ENCODE assay signal across 9 cellular contexts in genomic region chr4:68347845-68348244, GRCh38. TPM values are rescaled to one million over a fixed set of nuclear protein-coding genes. Genes with fewer than 3 reads are reported as not detected.
A peak's percentile ranks its signal among the peaks of the same experiment; 100 is the strongest.
DNase-seq lines count a peak whose midpoint lies in the region; ATAC-seq and TF ChIP-seq lines count a peak whose summit lies in the region.
"Had no signal": no experiment of that assay in that cellular context is flagged by ENCODE, and none has a peak within 500 bp of the region (broad histone marks: within the 10 kb centered on the region; RNA-seq: fewer than 3 reads in every experiment).

No MANE protein-coding gene starts in this region.

- H3K4me3 ChIP-seq in DND-41 (ENCODE audit: low read depth in 1 of 2, low read length in 2 of 2): peak overlapping the region; percentile 67 to 76
- H3K4me3 ChIP-seq in PC-3 (ENCODE audit: low read length): peak overlapping the region; percentile 93
- H3K4me3 ChIP-seq in epithelial cell of esophagus (ENCODE audit: low read length): peak overlapping the region; percentile 93
- H3K4me3 ChIP-seq in parathyroid adenoma (ENCODE audit: low read depth, low read length): peak overlapping the region; percentile 82

- CTCF ChIA-PET in PC-3 (lab: Charles Lee): interaction anchor here (0.7 kb wide), 1 partner anchor 28 kb away, joined by 3 read pairs; no protein-coding TSS in a partner anchor

- peaks cover 28% of the 10 kb centered on the region for H3K36me3 ChIP-seq in DND-41 (ENCODE audit: insufficient read depth, low read length)
- no peaks in the 10 kb centered on the region for H3K36me3 ChIP-seq in PC-3 (ENCODE audit: low read depth, low read length)
- H3K36me3 ChIP-seq in parathyroid adenoma (ENCODE audit: control insufficient read depth, insufficient read depth, low read length): no peaks in the 10 kb centered on the region

- H3K27me3 ChIP-seq in DND-41 (ENCODE audit: insufficient read depth, low read length, poor library complexity) (no peaks in the 10 kb centered on the region), PC-3 (ENCODE audit: low read length) (no peaks in the 10 kb centered on the region), parathyroid adenoma (ENCODE audit: control insufficient read depth, insufficient read depth, low read length) (no peaks in the 10 kb centered on the region)

- H3K27ac ChIP-seq in DND-41 (ENCODE audit: low read length) (peak overlapping the region; percentile 92; the same call in 1 of the 2 replicates), PC-3 (ENCODE audit: low read length) (no peak overlapping the region), parathyroid adenoma (no peak overlapping the region)

- peaks cover 6% of the 10 kb centered on the region for H3F3A ChIP-seq in PC-3 (ENCODE audit: low read length, unreplicated experiment)

- H2AFZ ChIP-seq in DND-41 (ENCODE audit: low read depth, low read length) (no peak overlapping the region), PC-3 (ENCODE audit: low read length) (no peak overlapping the region), parathyroid adenoma (no peak overlapping the region)

- peaks cover 52% of the 10 kb centered on the region for H3K4me1 ChIP-seq in DND-41 (ENCODE audit: insufficient read depth, low read length)
- peaks cover 41% of the 10 kb centered on the region for H3K4me1 ChIP-seq in PC-3 (ENCODE audit: insufficient read depth, low read length)
- H3K4me1 ChIP-seq in parathyroid adenoma: peaks cover 6% of the 10 kb centered on the region

- TF ChIP-seq CTCF in DND-41 (IDR thresholded peaks at IDR 0.05; ENCODE audit: borderline replicate concordance, extremely low read depth, low read length, poor library complexity, severe bottlenecking) (no peak), PC-3 (conservative IDR thresholded peaks at IDR 0.05; ENCODE audit: low read depth, low read length) (no peak), epithelial cell of esophagus (IDR thresholded peaks at IDR 0.05; ENCODE audit: insufficient read depth, low read depth, low read length, missing control alignments) (no peak), parathyroid adenoma (IDR thresholded peaks at IDR 0.05) (no peak), omental fat pad (IDR thresholded peaks at IDR 0.05) (no peak)

- BruUV-seq in PC-3 (replicated peaks; lab: Mats Ljungman, UMichigan): no TSS peak

- intact Hi-C loops in PC-3 (cut with micrococcal nuclease) (loop anchor here (2.0 to 10.0 kb wide), 2 partner anchors 21 to 747 kb away; partner anchors contain the start of gene UGT2B7), posterior cingulate gyrus (cut with DNase I) (no loop called here)

- POLR2A ChIA-PET in PC-3 (lab: Charles Lee; ENCODE audit: unreplicated experiment): no interaction called here

- H3K4me2 ChIP-seq in DND-41 (ENCODE audit: insufficient read depth, low read length) (peak overlapping the region; percentile 74), PC-3 (ENCODE audit: low read length) (peak overlapping the region; percentile 91), parathyroid adenoma (ENCODE audit: low read length) (peak overlapping the region; percentile 82)

- peaks cover 60% of the 10 kb centered on the region for H4K20me1 ChIP-seq in DND-41 (ENCODE audit: insufficient read depth, low read length)
- peaks cover 58% of the 10 kb centered on the region for H4K20me1 ChIP-seq in PC-3 (ENCODE audit: low read length)

- H3K79me2 ChIP-seq in DND-41 (ENCODE audit: insufficient read depth, low read length) (peaks cover 74% of the 10 kb centered on the region), PC-3 (ENCODE audit: low read length) (peaks cover 71% of the 10 kb centered on the region), parathyroid adenoma (peaks cover 22% of the 10 kb centered on the region)

- no peak for ATAC-seq in DND-41 (ENCODE audit: insufficient read depth, low read depth)
- ATAC-seq in PC-3: no peak
- no peak for ATAC-seq in omental fat pad (ENCODE audit: low FRiP score)

- no peaks in the 10 kb centered on the region for H3K9me2 ChIP-seq in PC-3 (replicated peaks; ENCODE audit: low read length)

- DNase-seq in DND-41 (no peak), PC-3 (no peak), epithelial cell of esophagus (ENCODE audit: low read depth) (no peak), GDM1 (lab: John Stamatoyannopoulos, UW) (no peak), posterior cingulate gyrus (no peak), omental fat pad (ENCODE audit: low spot score) (no peak), hypothalamus (lab: John Stamatoyannopoulos, UW) (no peak)
- DNase-seq: small intestine had no signal

- H3K9ac ChIP-seq in DND-41 (ENCODE audit: low read depth, low read length): peak overlapping the region; percentile 85
- H3K9ac ChIP-seq in PC-3 (ENCODE audit: low read length): peak overlapping the region; percentile 96
- no peak overlapping the region for H3K9ac ChIP-seq in parathyroid adenoma

- no peaks in the 10 kb centered on the region for H3K9me3 ChIP-seq in DND-41 (ENCODE audit: insufficient read depth, low read length, severe bottlenecking)
- H3K9me3 ChIP-seq in PC-3 (ENCODE audit: low read length): no peaks in the 10 kb centered on the region
- no peaks in the 10 kb centered on the region for H3K9me3 ChIP-seq in parathyroid adenoma (ENCODE audit: control insufficient read depth, low read length)

RNA-seq across cellular contexts. Expression of gene YTHDC1, which starts 2.0 kb away (rescaled TPM):
- 47.6 and 55.5 TPM in 2 replicates for total RNA-seq in PC-3 (2014; rRNA removed)
- 10 to 100 TPM; 43.3 to 78.2 (median 60.9) TPM for total RNA-seq in omental fat pad
